Comparison of ENCODE assay signal across 8 cellular contexts in genomic region chr17:30290696-30291570, GRCh38. TPM values are rescaled to one million over a fixed set of nuclear protein-coding genes. Genes with fewer than 3 reads are reported as not detected.
DNase-seq lines count a peak whose midpoint lies in the region; ATAC-seq and TF ChIP-seq lines count a peak whose summit lies in the region.

No MANE protein-coding gene starts in this region.

- TF ChIP-seq CTCF in endothelial cell (IDR thresholded peaks at IDR 0.05; ENCODE audit: unreplicated experiment), result no peak

- ATAC-seq in GM21529 (IDR thresholded peaks at IDR 0.05; ENCODE audit: unreplicated experiment), result peak; percentile 43

- H3K27ac ChIP-seq in mucosa of rectum (ENCODE audit: low read depth in 2 of 2, low read length in 2 of 2) (no peak overlapping the region), subcutaneous abdominal adipose tissue (ENCODE audit: low read depth, low read length) (peak overlapping the region; percentile 66)

- H3K4me1 ChIP-seq in mucosa of rectum (ENCODE audit: control insufficient read depth in 2 of 2, insufficient read depth in 2 of 2, low read length in 2 of 2), result peaks cover 6 to 11% of the 10 kb centered on the region in 2 donors
- peaks cover 0 to 24% (median 19%) of the 10 kb centered on the region in 5 donors for H3K4me1 ChIP-seq in subcutaneous abdominal adipose tissue (ENCODE audit: control insufficient read depth in 5 of 5, insufficient read depth in 5 of 5, low read length in 5 of 5)

- peak overlapping the region; percentile 54 to 78 for H3K9ac ChIP-seq in mucosa of rectum (ENCODE audit: low read depth in 1 of 2, low read length in 2 of 2)
- H3K9ac ChIP-seq in subcutaneous abdominal adipose tissue (ENCODE audit: low read length in 5 of 5), result peak overlapping the region; percentile 19 to 94 (median 81)

- H3K36me3 Mint-ChIP-seq in endothelial cell (ENCODE audit: low read depth, unreplicated experiment), result peaks cover 9% of the 10 kb centered on the region

- peak overlapping the region; percentile 99 for H3K4me3 Mint-ChIP-seq in endothelial cell (ENCODE audit: unreplicated experiment)

- H3K4me3 ChIP-seq in mucosa of rectum (ENCODE audit: low read length in 2 of 2), result peak overlapping the region; percentile 75
- peak overlapping the region; percentile 89 to 94 (median 91) for H3K4me3 ChIP-seq in subcutaneous abdominal adipose tissue (ENCODE audit: low read depth in 1 of 5, low read length in 5 of 5)

- H3K36me3 ChIP-seq in mucosa of rectum (ENCODE audit: control insufficient read depth in 2 of 2, insufficient read depth in 2 of 2, low read length in 2 of 2), result peaks cover 0 to 15% of the 10 kb centered on the region in 2 donors
- peaks cover 12 to 18% (median 17%) of the 10 kb centered on the region in 5 donors for H3K36me3 ChIP-seq in subcutaneous abdominal adipose tissue (ENCODE audit: control insufficient read depth in 5 of 5, insufficient read depth in 5 of 5, low read length in 5 of 5)

- no peaks in the 10 kb centered on the region for H3K27me3 Mint-ChIP-seq in endothelial cell (ENCODE audit: unreplicated experiment)

- H3K27me3 ChIP-seq in mucosa of rectum (ENCODE audit: control insufficient read depth in 2 of 2, insufficient read depth in 2 of 2, low read length in 2 of 2) (no peaks in the 10 kb centered on the region), subcutaneous abdominal adipose tissue (ENCODE audit: control insufficient read depth in 5 of 5, insufficient read depth in 4 of 5, low read length in 5 of 5) (no peaks in the 10 kb centered on the region)

- no peaks in the 10 kb centered on the region for H3K9me3 Mint-ChIP-seq in endothelial cell (ENCODE audit: unreplicated experiment)

- DNase-seq in DMS 273 treated with DMSO at 0.1 percent for 48 hours (lab: John Stamatoyannopoulos, UW), result peak; percentile 53
- DNase-seq in NCI-H146 (lab: John Stamatoyannopoulos, UW), result peak; percentile 53
- peak; percentile 11 to 16 for DNase-seq in activated CD4-positive, alpha-beta T cell treated with anti-CD3 and anti-CD28 coated beads, Interleukin-2, amount 50 U/mL, for 24 hours (ENCODE audit: low read depth in 1 of 2, low spot score in 1 of 2)
- peak; percentile 49 for DNase-seq in endothelial cell (ENCODE audit: low spot score)
- no peak for DNase-seq in OCI-M2 (lab: John Stamatoyannopoulos, UW; ENCODE audit: unreplicated experiment)

- peaks cover 12% of the 10 kb centered on the region for H3K4me1 Mint-ChIP-seq in endothelial cell (ENCODE audit: unreplicated experiment)

- H3K9me3 ChIP-seq in mucosa of rectum (ENCODE audit: control insufficient read depth in 2 of 2, low read length in 2 of 2), result no peaks in the 10 kb centered on the region
- no peaks in the 10 kb centered on the region for H3K9me3 ChIP-seq in subcutaneous abdominal adipose tissue (ENCODE audit: control insufficient read depth in 5 of 5, low read length in 5 of 5)

- H3K27ac Mint-ChIP-seq in endothelial cell (ENCODE audit: unreplicated experiment), result peak overlapping the region; percentile 94

RNA-seq across cellular contexts. Expression of gene BLMH, which starts 0.8 kb away (rescaled TPM):
- total RNA-seq in endothelial cell (ENCODE audit: unreplicated experiment), result 150 TPM

RNA-seq across cellular contexts. Expression of gene TMIGD1, which starts 42.9 kb away (rescaled TPM):
- not detected for total RNA-seq in endothelial cell (ENCODE audit: unreplicated experiment)

RNA-seq across cellular contexts. Expression of gene SLC6A4, which starts 55.4 kb away (rescaled TPM):
- total RNA-seq in endothelial cell (ENCODE audit: unreplicated experiment), result 1.0 TPM
